Comparison of ENCODE assay signal across 1 cellular context in the genomic region with DNA sequence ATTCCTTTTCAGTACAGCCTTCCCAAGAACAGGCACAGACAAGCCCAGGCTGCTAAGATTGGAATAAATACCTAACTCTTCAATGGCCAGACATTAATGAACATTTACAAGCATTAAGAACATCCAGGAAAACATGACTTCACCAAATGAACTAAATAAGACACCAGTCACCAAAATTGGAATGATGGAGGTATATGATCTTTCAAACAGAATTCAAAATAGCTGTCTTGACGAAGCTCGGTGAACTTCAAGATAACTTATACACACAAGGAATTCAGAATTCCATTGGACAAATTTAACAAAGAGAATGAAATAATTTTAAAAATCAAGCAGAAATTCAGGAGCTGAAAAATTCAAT.
TF ChIP-seq lines count a peak whose summit lies in the region.

No MANE protein-coding gene starts in this region.

TF ChIP-seq in SK-N-SH, 30 proteins besides CTCF, POLR2A, EP300 and RAD21 (continued from another document):
- TF ChIP-seq, protein P1, sequence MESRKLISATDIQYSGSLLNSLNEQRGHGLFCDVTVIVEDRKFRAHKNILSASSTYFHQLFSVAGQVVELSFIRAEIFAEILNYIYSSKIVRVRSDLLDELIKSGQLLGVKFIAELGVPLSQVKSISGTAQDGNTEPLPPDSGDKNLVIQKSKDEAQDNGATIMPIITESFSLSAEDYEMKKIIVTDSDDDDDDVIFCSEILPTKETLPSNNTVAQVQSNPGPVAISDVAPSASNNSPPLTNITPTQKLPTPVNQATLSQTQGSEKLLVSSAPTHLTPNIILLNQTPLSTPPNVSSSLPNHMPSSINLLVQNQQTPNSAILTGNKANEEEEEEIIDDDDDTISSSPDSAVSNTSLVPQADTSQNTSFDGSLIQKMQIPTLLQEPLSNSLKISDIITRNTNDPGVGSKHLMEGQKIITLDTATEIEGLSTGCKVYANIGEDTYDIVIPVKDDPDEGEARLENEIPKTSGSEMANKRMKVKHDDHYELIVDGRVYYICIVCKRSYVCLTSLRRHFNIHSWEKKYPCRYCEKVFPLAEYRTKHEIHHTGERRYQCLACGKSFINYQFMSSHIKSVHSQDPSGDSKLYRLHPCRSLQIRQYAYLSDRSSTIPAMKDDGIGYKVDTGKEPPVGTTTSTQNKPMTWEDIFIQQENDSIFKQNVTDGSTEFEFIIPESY (IDR thresholded peaks at IDR 0.05; ENCODE audit: borderline replicate concordance, low read depth) = no peak
- no peak for TF ChIP-seq RCOR1 (IDR thresholded peaks at IDR 0.05; ENCODE audit: low read length)
- no peak for TF ChIP-seq CHD2 (IDR thresholded peaks at IDR 0.05; ENCODE audit: low read length, partially characterized antibody)
- no peak for TF ChIP-seq JUND (IDR thresholded peaks at IDR 0.05)
- no peak for TF ChIP-seq MXI1 (IDR thresholded peaks at IDR 0.05; ENCODE audit: low read depth, low read length)
- TF ChIP-seq SIN3A (IDR thresholded peaks at IDR 0.05; ENCODE audit: borderline replicate concordance, low read depth, low read length) = no peak
- TF ChIP-seq, protein P2, sequence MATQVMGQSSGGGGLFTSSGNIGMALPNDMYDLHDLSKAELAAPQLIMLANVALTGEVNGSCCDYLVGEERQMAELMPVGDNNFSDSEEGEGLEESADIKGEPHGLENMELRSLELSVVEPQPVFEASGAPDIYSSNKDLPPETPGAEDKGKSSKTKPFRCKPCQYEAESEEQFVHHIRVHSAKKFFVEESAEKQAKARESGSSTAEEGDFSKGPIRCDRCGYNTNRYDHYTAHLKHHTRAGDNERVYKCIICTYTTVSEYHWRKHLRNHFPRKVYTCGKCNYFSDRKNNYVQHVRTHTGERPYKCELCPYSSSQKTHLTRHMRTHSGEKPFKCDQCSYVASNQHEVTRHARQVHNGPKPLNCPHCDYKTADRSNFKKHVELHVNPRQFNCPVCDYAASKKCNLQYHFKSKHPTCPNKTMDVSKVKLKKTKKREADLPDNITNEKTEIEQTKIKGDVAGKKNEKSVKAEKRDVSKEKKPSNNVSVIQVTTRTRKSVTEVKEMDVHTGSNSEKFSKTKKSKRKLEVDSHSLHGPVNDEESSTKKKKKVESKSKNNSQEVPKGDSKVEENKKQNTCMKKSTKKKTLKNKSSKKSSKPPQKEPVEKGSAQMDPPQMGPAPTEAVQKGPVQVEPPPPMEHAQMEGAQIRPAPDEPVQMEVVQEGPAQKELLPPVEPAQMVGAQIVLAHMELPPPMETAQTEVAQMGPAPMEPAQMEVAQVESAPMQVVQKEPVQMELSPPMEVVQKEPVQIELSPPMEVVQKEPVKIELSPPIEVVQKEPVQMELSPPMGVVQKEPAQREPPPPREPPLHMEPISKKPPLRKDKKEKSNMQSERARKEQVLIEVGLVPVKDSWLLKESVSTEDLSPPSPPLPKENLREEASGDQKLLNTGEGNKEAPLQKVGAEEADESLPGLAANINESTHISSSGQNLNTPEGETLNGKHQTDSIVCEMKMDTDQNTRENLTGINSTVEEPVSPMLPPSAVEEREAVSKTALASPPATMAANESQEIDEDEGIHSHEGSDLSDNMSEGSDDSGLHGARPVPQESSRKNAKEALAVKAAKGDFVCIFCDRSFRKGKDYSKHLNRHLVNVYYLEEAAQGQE (IDR thresholded peaks at IDR 0.05; ENCODE audit: low read depth, low read length) = no peak
- no peak for TF ChIP-seq FOXJ3 (CRISPR knock-in tag; IDR thresholded peaks at IDR 0.05)
- TF ChIP-seq, protein P3, sequence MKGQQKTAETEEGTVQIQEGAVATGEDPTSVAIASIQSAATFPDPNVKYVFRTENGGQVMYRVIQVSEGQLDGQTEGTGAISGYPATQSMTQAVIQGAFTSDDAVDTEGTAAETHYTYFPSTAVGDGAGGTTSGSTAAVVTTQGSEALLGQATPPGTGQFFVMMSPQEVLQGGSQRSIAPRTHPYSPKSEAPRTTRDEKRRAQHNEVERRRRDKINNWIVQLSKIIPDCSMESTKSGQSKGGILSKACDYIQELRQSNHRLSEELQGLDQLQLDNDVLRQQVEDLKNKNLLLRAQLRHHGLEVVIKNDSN (IDR thresholded peaks at IDR 0.05; ENCODE audit: borderline replicate concordance, low read depth) = no peak
- TF ChIP-seq TCF12 (IDR thresholded peaks at IDR 0.05) = no peak
- no peak for TF ChIP-seq RFX5 (IDR thresholded peaks at IDR 0.05; ENCODE audit: low read length)
- no peak for TF ChIP-seq YY1 (IDR thresholded peaks at IDR 0.05; ENCODE audit: low read depth)
- no peak for TF ChIP-seq GATA2 (CRISPR knock-in tag; IDR thresholded peaks at IDR 0.05)
- TF ChIP-seq, protein P4, sequence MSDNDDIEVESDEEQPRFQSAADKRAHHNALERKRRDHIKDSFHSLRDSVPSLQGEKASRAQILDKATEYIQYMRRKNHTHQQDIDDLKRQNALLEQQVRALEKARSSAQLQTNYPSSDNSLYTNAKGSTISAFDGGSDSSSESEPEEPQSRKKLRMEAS (IDR thresholded peaks at IDR 0.05; ENCODE audit: low read depth) = no peak
- TF ChIP-seq RXRA (IDR thresholded peaks at IDR 0.05; ENCODE audit: borderline replicate concordance, low read depth) = no peak
- TF ChIP-seq FOSL2 (IDR thresholded peaks at IDR 0.05; ENCODE audit: borderline replicate concordance, low read depth) = no peak
TF ChIP-seq in SK-N-SH: peak in this region for 0.
